In the genomic region with DNA sequence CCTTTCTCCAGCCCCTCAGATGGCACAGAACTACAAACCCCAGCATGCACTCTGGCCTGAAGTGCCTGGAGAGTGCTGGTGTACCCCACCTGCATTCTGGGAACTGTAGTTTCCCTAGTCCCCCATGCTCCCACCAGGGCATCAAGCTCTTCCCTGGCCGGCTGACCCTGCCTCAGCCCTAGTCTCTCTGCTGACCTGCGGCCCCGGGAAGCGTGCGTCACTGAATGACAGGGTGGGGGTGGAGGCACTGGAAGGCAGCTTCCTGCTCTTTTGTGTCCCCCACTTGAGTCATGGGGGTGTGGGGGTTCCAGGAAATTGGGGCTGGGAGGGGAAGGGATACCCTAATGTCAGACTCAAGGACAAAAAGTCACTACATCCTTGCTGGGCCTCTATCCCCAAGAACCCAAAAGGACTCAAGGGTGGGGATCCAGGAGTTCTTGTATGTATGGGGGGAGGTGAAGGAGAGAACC, we compare ENCODE assay signal across 1 cellular context.
TF ChIP-seq lines count a peak whose summit lies in the region.

No MANE protein-coding gene starts in this region.

TF ChIP-seq in endothelial cell of umbilical vein, 7 proteins besides CTCF, POLR2A, EP300 and RAD21 (continued from another document):
- TF ChIP-seq, protein P1, sequence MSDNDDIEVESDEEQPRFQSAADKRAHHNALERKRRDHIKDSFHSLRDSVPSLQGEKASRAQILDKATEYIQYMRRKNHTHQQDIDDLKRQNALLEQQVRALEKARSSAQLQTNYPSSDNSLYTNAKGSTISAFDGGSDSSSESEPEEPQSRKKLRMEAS (IDR thresholded peaks at IDR 0.05; ENCODE audit: insufficient read depth, insufficient read length), result no peak
- TF ChIP-seq MYC (IDR thresholded peaks at IDR 0.05; ENCODE audit: low read depth, low read length), result no peak
- TF ChIP-seq POLR2AphosphoS5 (IDR thresholded peaks at IDR 0.05; ENCODE audit: insufficient read depth, low read depth, low read length), result peak; percentile 50
- no peak for TF ChIP-seq GATA2 (IDR thresholded peaks at IDR 0.05; ENCODE audit: insufficient read depth, insufficient read length, low read depth, low read length)
- TF ChIP-seq JUN (IDR thresholded peaks at IDR 0.05; ENCODE audit: borderline replicate concordance, insufficient read depth, insufficient read length, low read depth), result no peak
- TF ChIP-seq EZH2 (IDR thresholded peaks at IDR 0.05; ENCODE audit: borderline replicate concordance, low read depth, low read length, severe bottlenecking), result no peak
